In genomic region chr2:128736046-128736688, GRCh38 we compare ENCODE assay signal across 9 cellular contexts.
DNase-seq lines count a peak whose midpoint lies in the region; ATAC-seq and TF ChIP-seq lines count a peak whose summit lies in the region.
"Had no signal": no experiment of that assay in that cellular context is flagged by ENCODE, and none has a peak within 500 bp of the region (broad histone marks: within the 10 kb centered on the region; RNA-seq: fewer than 3 reads in every experiment).

No MANE protein-coding gene starts in this region.

- no peak for DNase-seq in activated naive CD8-positive, alpha-beta T cell treated with anti-CD3 and anti-CD28 coated beads, Interleukin-2, amount 10 ng/mL, durations not matched to agents 7 days and 5 days
- no peak for DNase-seq in activated naive CD8-positive, alpha-beta T cell treated with anti-CD3 and anti-CD28 coated beads for 36 hours
- no peak for DNase-seq in chondrocyte (ENCODE audit: low spot score)
- DNase-seq in mesenchymal stem cell, result peak; percentile 41
- no peak for DNase-seq in type B pancreatic cell (ENCODE audit: extremely low spot score, unreplicated experiment)
- no peak for DNase-seq in NCI-H146 treated with DMSO at 0.1 percent for 48 hours (lab: John Stamatoyannopoulos, UW; ENCODE audit: unreplicated experiment)
- DNase-seq in NCI-H1436 treated with DMSO at 0.1 percent for 48 hours (lab: John Stamatoyannopoulos, UW), result no peak
- DNase-seq: KG1 had no signal

- no peak for ATAC-seq in activated naive CD8-positive, alpha-beta T cell treated with anti-CD3 and anti-CD28 coated beads, Interleukin-2, amount 10 ng/mL, durations not matched to agents 7 days and 5 days (ENCODE audit: low read depth)
- ATAC-seq in GM19397 (IDR thresholded peaks at IDR 0.05; ENCODE audit: unreplicated experiment), result no peak

- no peak overlapping the region for H3K23ac ChIP-seq in mesenchymal stem cell (ENCODE audit: low read length in 2 of 2)

- peaks cover 12% of the 10 kb centered on the region for H3K4me1 Mint-ChIP-seq in activated naive CD8-positive, alpha-beta T cell treated with anti-CD3 and anti-CD28 coated beads, Interleukin-2, amount 10 ng/mL, durations not matched to agents 7 days and 5 days
- peaks cover 6% of the 10 kb centered on the region for H3K4me1 Mint-ChIP-seq in activated naive CD8-positive, alpha-beta T cell treated with anti-CD3 and anti-CD28 coated beads for 36 hours
- H3K4me1 Mint-ChIP-seq in chondrocyte (ENCODE audit: low read depth) (peaks cover 53% of the 10 kb centered on the region), type B pancreatic cell (ENCODE audit: unreplicated experiment) (peaks cover 12% of the 10 kb centered on the region)

- H2BK15ac ChIP-seq in mesenchymal stem cell (ENCODE audit: low read depth, poor library complexity, severe bottlenecking), result no peak overlapping the region

- H3K4me3 ChIP-seq in mesenchymal stem cell (ENCODE audit: insufficient read depth in 1 of 2, low read depth in 1 of 2, low read length in 2 of 2), result peak overlapping the region in 1 of 2 experiments; percentile 56

- no peak overlapping the region for H3K4ac ChIP-seq in mesenchymal stem cell (ENCODE audit: low read depth in 1 of 2, low read length in 2 of 2)

- H3K27me3 Mint-ChIP-seq in activated naive CD8-positive, alpha-beta T cell treated with anti-CD3 and anti-CD28 coated beads, Interleukin-2, amount 10 ng/mL, durations not matched to agents 7 days and 5 days, result peaks cover 32% of the 10 kb centered on the region
- peaks cover 42% of the 10 kb centered on the region for H3K27me3 Mint-ChIP-seq in activated naive CD8-positive, alpha-beta T cell treated with anti-CD3 and anti-CD28 coated beads for 36 hours
- no peaks in the 10 kb centered on the region for H3K27me3 Mint-ChIP-seq in chondrocyte (ENCODE audit: low read depth)
- peaks cover 14% of the 10 kb centered on the region for H3K27me3 Mint-ChIP-seq in type B pancreatic cell

- H3K27me3 ChIP-seq in mesenchymal stem cell (ENCODE audit: control insufficient read depth in 1 of 2, insufficient read depth in 1 of 2, low read length in 2 of 2), result peaks cover 0 to 17% of the 10 kb centered on the region in 2 experiments

- no peaks in the 10 kb centered on the region for H3K36me3 Mint-ChIP-seq in activated naive CD8-positive, alpha-beta T cell treated with anti-CD3 and anti-CD28 coated beads, Interleukin-2, amount 10 ng/mL, durations not matched to agents 7 days and 5 days
- H3K36me3 Mint-ChIP-seq in activated naive CD8-positive, alpha-beta T cell treated with anti-CD3 and anti-CD28 coated beads for 36 hours, result no peaks in the 10 kb centered on the region
- H3K36me3 Mint-ChIP-seq in chondrocyte (ENCODE audit: low read depth) (no peaks in the 10 kb centered on the region), type B pancreatic cell (no peaks in the 10 kb centered on the region)

- no peaks in the 10 kb centered on the region for H3K79me1 ChIP-seq in mesenchymal stem cell (replicated peaks; ENCODE audit: low read length, poor library complexity, severe bottlenecking)

- WGBS in mesenchymal stem cell, result 71% methylated on average over 16 of the region's 16 CpGs

- no peak overlapping the region for H2AFZ ChIP-seq in mesenchymal stem cell (ENCODE audit: low read depth, low read length)

- H3K14ac ChIP-seq in mesenchymal stem cell (ENCODE audit: low read length in 2 of 2), result peak overlapping the region in 1 of 2 experiments; percentile 77

- H3K27ac Mint-ChIP-seq in activated naive CD8-positive, alpha-beta T cell treated with anti-CD3 and anti-CD28 coated beads, Interleukin-2, amount 10 ng/mL, durations not matched to agents 7 days and 5 days, result no peak overlapping the region
- no peak overlapping the region for H3K27ac Mint-ChIP-seq in activated naive CD8-positive, alpha-beta T cell treated with anti-CD3 and anti-CD28 coated beads for 36 hours
- H3K27ac Mint-ChIP-seq in chondrocyte (ENCODE audit: unreplicated experiment) (no peak overlapping the region), type B pancreatic cell (peak overlapping the region; percentile 43)

- POLR2A ChIA-PET in activated naive CD8-positive, alpha-beta T cell treated with anti-CD3 and anti-CD28 coated beads, Interleukin-2, amount 10 ng/mL, durations not matched to agents 7 days and 5 days (lab: Charles Lee), result no interaction called here

- no peak overlapping the region for H3K4me2 ChIP-seq in mesenchymal stem cell (ENCODE audit: low read length, poor library complexity, severe bottlenecking)

- peak overlapping the region; percentile 86 to 91 for H2BK12ac ChIP-seq in mesenchymal stem cell (ENCODE audit: low read length in 2 of 2)

- H2BK5ac ChIP-seq in mesenchymal stem cell (ENCODE audit: low read depth, low read length, poor library complexity, severe bottlenecking), result no peak overlapping the region

- peaks cover 21% of the 10 kb centered on the region for H3K4me1 ChIP-seq in mesenchymal stem cell (ENCODE audit: control insufficient read depth, insufficient read depth, low read depth, low read length)

- H2AK5ac ChIP-seq in mesenchymal stem cell (ENCODE audit: low read length, severe bottlenecking), result no peak overlapping the region

- peak overlapping the region in 1 of 2 experiments; percentile 54 for H3K18ac ChIP-seq in mesenchymal stem cell (ENCODE audit: low read depth in 1 of 2, low read length in 2 of 2)

- no peaks in the 10 kb centered on the region for H3K36me3 ChIP-seq in mesenchymal stem cell (ENCODE audit: control insufficient read depth in 1 of 2, insufficient read depth in 2 of 2, low read depth in 1 of 2, low read length in 2 of 2)

- H4K91ac ChIP-seq in mesenchymal stem cell (ENCODE audit: low read length), result peak overlapping the region; percentile 43

- peak overlapping the region; percentile 61 for H3K9ac ChIP-seq in mesenchymal stem cell (ENCODE audit: low read length)

- H3K9me3 Mint-ChIP-seq in activated naive CD8-positive, alpha-beta T cell treated with anti-CD3 and anti-CD28 coated beads, Interleukin-2, amount 10 ng/mL, durations not matched to agents 7 days and 5 days, result no peaks in the 10 kb centered on the region
- H3K9me3 Mint-ChIP-seq in activated naive CD8-positive, alpha-beta T cell treated with anti-CD3 and anti-CD28 coated beads for 36 hours, result no peaks in the 10 kb centered on the region
- H3K9me3 Mint-ChIP-seq in chondrocyte (ENCODE audit: low read depth) (no peaks in the 10 kb centered on the region), type B pancreatic cell (no peaks in the 10 kb centered on the region)

- TF ChIP-seq CTCF in chondrocyte (IDR thresholded peaks at IDR 0.05) (no peak), type B pancreatic cell (conservative IDR thresholded peaks at IDR 0.05) (no peak)

- peak overlapping the region; percentile 65 for H3K4me3 Mint-ChIP-seq in activated naive CD8-positive, alpha-beta T cell treated with anti-CD3 and anti-CD28 coated beads, Interleukin-2, amount 10 ng/mL, durations not matched to agents 7 days and 5 days
- H3K4me3 Mint-ChIP-seq in activated naive CD8-positive, alpha-beta T cell treated with anti-CD3 and anti-CD28 coated beads for 36 hours, result no peak overlapping the region
- peak overlapping the region; percentile 69 for H3K4me3 Mint-ChIP-seq in chondrocyte (ENCODE audit: unreplicated experiment)
- H3K4me3 Mint-ChIP-seq in type B pancreatic cell, result peak overlapping the region; percentile 80

- H3K27ac ChIP-seq in mesenchymal stem cell (ENCODE audit: low read length, poor library complexity, severe bottlenecking), result no peak overlapping the region

- H3K9me3 ChIP-seq in mesenchymal stem cell (ENCODE audit: control insufficient read depth, low read length), result no peaks in the 10 kb centered on the region

- no peak overlapping the region for H4K8ac ChIP-seq in mesenchymal stem cell (ENCODE audit: low read length)

- H2BK120ac ChIP-seq in mesenchymal stem cell (ENCODE audit: low read depth, low read length), result no peak overlapping the region
